Comparison of ENCODE assay signal across 1 cellular context in genomic region chr1:153990468-153991150, GRCh38.
A peak's percentile ranks its signal among the peaks of the same experiment; 100 is the strongest.
TF ChIP-seq lines count a peak whose summit lies in the region.

TSS of gene RPS27 (plus strand) at chr1:153990762. CDS start at chr1:153990797, 35 bp downstream.

TF ChIP-seq in GM23338, 12 proteins besides CTCF, POLR2A, EP300 and RAD21 (continued from another document):
- TF ChIP-seq ZNF462 (CRISPR knock-in tag; IDR thresholded peaks at IDR 0.05) (no peak), EZH2phosphoT487 (IDR thresholded peaks at IDR 0.05; ENCODE audit: unreplicated experiment) (no peak), CREB1 (CRISPR knock-in tag; IDR thresholded peaks at IDR 0.05; ENCODE audit: low read depth) (peak; percentile 95), ZNF114 (CRISPR knock-in tag; IDR thresholded peaks at IDR 0.05) (peak; percentile 99), POLR2AphosphoS5 (IDR thresholded peaks at IDR 0.05; ENCODE audit: low read depth) (peak; percentile 100)
- TF ChIP-seq, protein P1, sequence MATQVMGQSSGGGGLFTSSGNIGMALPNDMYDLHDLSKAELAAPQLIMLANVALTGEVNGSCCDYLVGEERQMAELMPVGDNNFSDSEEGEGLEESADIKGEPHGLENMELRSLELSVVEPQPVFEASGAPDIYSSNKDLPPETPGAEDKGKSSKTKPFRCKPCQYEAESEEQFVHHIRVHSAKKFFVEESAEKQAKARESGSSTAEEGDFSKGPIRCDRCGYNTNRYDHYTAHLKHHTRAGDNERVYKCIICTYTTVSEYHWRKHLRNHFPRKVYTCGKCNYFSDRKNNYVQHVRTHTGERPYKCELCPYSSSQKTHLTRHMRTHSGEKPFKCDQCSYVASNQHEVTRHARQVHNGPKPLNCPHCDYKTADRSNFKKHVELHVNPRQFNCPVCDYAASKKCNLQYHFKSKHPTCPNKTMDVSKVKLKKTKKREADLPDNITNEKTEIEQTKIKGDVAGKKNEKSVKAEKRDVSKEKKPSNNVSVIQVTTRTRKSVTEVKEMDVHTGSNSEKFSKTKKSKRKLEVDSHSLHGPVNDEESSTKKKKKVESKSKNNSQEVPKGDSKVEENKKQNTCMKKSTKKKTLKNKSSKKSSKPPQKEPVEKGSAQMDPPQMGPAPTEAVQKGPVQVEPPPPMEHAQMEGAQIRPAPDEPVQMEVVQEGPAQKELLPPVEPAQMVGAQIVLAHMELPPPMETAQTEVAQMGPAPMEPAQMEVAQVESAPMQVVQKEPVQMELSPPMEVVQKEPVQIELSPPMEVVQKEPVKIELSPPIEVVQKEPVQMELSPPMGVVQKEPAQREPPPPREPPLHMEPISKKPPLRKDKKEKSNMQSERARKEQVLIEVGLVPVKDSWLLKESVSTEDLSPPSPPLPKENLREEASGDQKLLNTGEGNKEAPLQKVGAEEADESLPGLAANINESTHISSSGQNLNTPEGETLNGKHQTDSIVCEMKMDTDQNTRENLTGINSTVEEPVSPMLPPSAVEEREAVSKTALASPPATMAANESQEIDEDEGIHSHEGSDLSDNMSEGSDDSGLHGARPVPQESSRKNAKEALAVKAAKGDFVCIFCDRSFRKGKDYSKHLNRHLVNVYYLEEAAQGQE (IDR thresholded peaks at IDR 0.05; ENCODE audit: unreplicated experiment) = no peak
